8 cellular contexts compared by ENCODE assay signal in genomic region chr6:92777146-92777740, GRCh38.
DNase-seq lines count a peak whose midpoint lies in the region; ATAC-seq and TF ChIP-seq lines count a peak whose summit lies in the region.

No MANE protein-coding gene starts in this region.

- intact Hi-C loops in Panc1 (cut with micrococcal nuclease; ENCODE audit: unreplicated experiment): loop anchor here (10.0 kb wide), 2 partner anchors 632 to 1692 kb away; no protein-coding TSS in a partner anchor
- intact Hi-C loops in CD4-positive, alpha-beta T cell (cut with DNase I, micrococcal nuclease): no loop called here

- no peak overlapping the region for H3K4me3 ChIP-seq in Panc1 (ENCODE audit: low read depth in 2 of 2, low read length in 2 of 2)

- TF ChIP-seq EP300 in Ishikawa (IDR thresholded peaks at IDR 0.05; ENCODE audit: borderline replicate concordance): no peak

- no peaks in the 10 kb centered on the region for H3K27me3 Mint-ChIP-seq in CD4-positive, alpha-beta T cell

- CTCF ChIA-PET in Panc1 (lab: Charles Lee): no interaction called here
- CTCF ChIA-PET in CD4-positive, alpha-beta T cell (lab: Charles Lee): no interaction called here

- H3K36me3 ChIP-seq in Panc1 (ENCODE audit: control insufficient read depth, insufficient read depth, low read length): no peaks in the 10 kb centered on the region

- peak; percentile 59; the same call in 1 of the 2 replicates for TF ChIP-seq CTCF in Panc1 (IDR thresholded peaks at IDR 0.05)
- TF ChIP-seq CTCF in CD4-positive, alpha-beta T cell (IDR thresholded peaks at IDR 0.05): no peak

- H3K4me1 ChIP-seq in Panc1 (ENCODE audit: control insufficient read depth, insufficient read depth, low read length): no peaks in the 10 kb centered on the region

- no peaks in the 10 kb centered on the region for H3K36me3 Mint-ChIP-seq in CD4-positive, alpha-beta T cell (ENCODE audit: low read depth)

- no peaks in the 10 kb centered on the region for H3K27me3 ChIP-seq in Panc1 (ENCODE audit: control insufficient read depth, insufficient read depth, low read length)
- H3K27me3 ChIP-seq in CD4-positive, alpha-beta T cell (ENCODE audit: control insufficient read depth, insufficient read depth, low read length): no peaks in the 10 kb centered on the region

- TF ChIP-seq RAD21 in Ishikawa (IDR thresholded peaks at IDR 0.05; ENCODE audit: low read depth): peak; percentile 48

- in situ Hi-C loops in Panc1 (cut with HindIII; ENCODE audit: low pct_unique_long_range_greater_than_20kb, low sequenced_read_pairs): no loop called here

- ATAC-seq in GM18858 (IDR thresholded peaks at IDR 0.05; ENCODE audit: unreplicated experiment): peak; percentile 70
- ATAC-seq in Panc1: no peak
- no peak for ATAC-seq in CD4-positive, alpha-beta T cell (ENCODE audit: poor library complexity)
- no peak for ATAC-seq in HG03139 (IDR thresholded peaks at IDR 0.05; ENCODE audit: unreplicated experiment)

- H3K9me3 Mint-ChIP-seq in CD4-positive, alpha-beta T cell: peaks cover 7% of the 10 kb centered on the region

- no TSS peak for BruUV-seq in Panc1 (replicated peaks; lab: Mats Ljungman, UMichigan)

- DNase-seq in Panc1 (ENCODE audit: low read depth, low spot score): peak; percentile 32
- DNase-seq in globus pallidus (ENCODE audit: low spot score): peak; percentile 24
- no peak for DNase-seq in CD4-positive, alpha-beta T cell
- no peak for DNase-seq in stimulated activated CD4-positive, alpha-beta T cell treated with anti-CD3 and anti-CD28 coated beads, Interleukin-1b, Interleukin-23, amount 100 ng/mL, for 48 hours
- no peak for DNase-seq in OCI-M2 (lab: John Stamatoyannopoulos, UW; ENCODE audit: unreplicated experiment)

- no peak overlapping the region for H3K27ac ChIP-seq in Panc1 (ENCODE audit: low read length)
- no peak overlapping the region for H3K27ac ChIP-seq in CD4-positive, alpha-beta T cell (ENCODE audit: low read depth, low read length)

- H3K27ac Mint-ChIP-seq in CD4-positive, alpha-beta T cell: no peak overlapping the region

- no peaks in the 10 kb centered on the region for H3K4me1 Mint-ChIP-seq in CD4-positive, alpha-beta T cell (ENCODE audit: low read depth)

- POLR2A ChIA-PET in Panc1 (lab: Charles Lee): no interaction called here
- POLR2A ChIA-PET in CD4-positive, alpha-beta T cell (lab: Charles Lee): no interaction called here

- H3K9me3 ChIP-seq in Panc1 (ENCODE audit: control insufficient read depth, insufficient read depth, low read depth, low read length): no peaks in the 10 kb centered on the region
- H3K9me3 ChIP-seq in CD4-positive, alpha-beta T cell (ENCODE audit: control insufficient read depth, low read length): no peaks in the 10 kb centered on the region

- no peak overlapping the region for H3K4me3 Mint-ChIP-seq in CD4-positive, alpha-beta T cell

TF ChIP-seq in Ishikawa, 13 proteins besides CTCF, POLR2A, EP300 and RAD21:
- TF ChIP-seq TCF12 (IDR thresholded peaks at IDR 0.05; ENCODE audit: low read depth) (no peak), CEBPB (IDR thresholded peaks at IDR 0.05) (no peak), CREB1 (IDR thresholded peaks at IDR 0.05; ENCODE audit: low read depth) (no peak), FOXM1 (IDR thresholded peaks at IDR 0.05; ENCODE audit: borderline replicate concordance, low read depth) (no peak), EGR1 (IDR thresholded peaks at IDR 0.05) (no peak), MAX (IDR thresholded peaks at IDR 0.05) (no peak), NFIC (IDR thresholded peaks at IDR 0.05) (no peak), TEAD4 (IDR thresholded peaks at IDR 0.05) (no peak), ZBTB7A (IDR thresholded peaks at IDR 0.05; ENCODE audit: low read depth) (no peak), REST (IDR thresholded peaks at IDR 0.05; ENCODE audit: low read depth) (no peak), USF1 (IDR thresholded peaks at IDR 0.05) (no peak), TAF1 (IDR thresholded peaks at IDR 0.05; ENCODE audit: low read depth) (no peak), YY1 (IDR thresholded peaks at IDR 0.05; ENCODE audit: low read depth) (no peak)
TF ChIP-seq in Ishikawa: peak in this region for 0.

Comparison
In these comparisons a context has a peak if more than half of its experiments do, and no peak if none do; other contexts are left out.
1. DNase-seq: peak in Panc1 (single experiment) and globus pallidus (single experiment); none in CD4-positive, alpha-beta T cell (0 of 10), stimulated activated CD4-positive, alpha-beta T cell treated with anti-CD3 and anti-CD28 coated beads, Interleukin-1b, Interleukin-23, amount 100 ng/mL, for 48 hours (single experiment) and OCI-M2 (single experiment).